Comparison of ENCODE assay signal across 8 cellular contexts in genomic region chr16:25256821-25257503, GRCh38. TPM values are rescaled to one million over a fixed set of nuclear protein-coding genes. Genes with fewer than 3 reads are reported as not detected.
A peak's percentile ranks its signal among the peaks of the same experiment; 100 is the strongest.
DNase-seq lines count a peak whose midpoint lies in the region; ATAC-seq and TF ChIP-seq lines count a peak whose summit lies in the region.

No MANE protein-coding gene starts in this region.

- DNase-seq in ACHN (peak; percentile 49), HT-29 (ENCODE audit: low spot score) (peak; percentile 7), fibroblast of peridontal ligament (ENCODE audit: extremely low read depth) (peak; percentile 18), trophoblast cell (no peak), middle frontal gyrus (ENCODE audit: extremely low spot score, low spot score) (no peak)

- no peak overlapping the region for H2BK5ac ChIP-seq in trophoblast cell (ENCODE audit: low read depth, low read length, poor library complexity)

- H3K4me3 ChIP-seq in WI38 (ENCODE audit: low read depth, low read length) (peak overlapping the region; percentile 89), trophoblast cell (ENCODE audit: low read depth, low read length) (peak overlapping the region; percentile 90)

- peaks cover 12% of the 10 kb centered on the region for H3K79me2 ChIP-seq in trophoblast cell (ENCODE audit: control insufficient read depth, insufficient read depth, low read length, poor library complexity)

- peak overlapping the region; percentile 72 for H3K9ac ChIP-seq in trophoblast cell (ENCODE audit: low read length)

- H3K14ac ChIP-seq in trophoblast cell (ENCODE audit: low read length): peak overlapping the region; percentile 32

- H3K4ac ChIP-seq in trophoblast cell (ENCODE audit: low read depth, low read length): no peak overlapping the region

- H3K79me1 ChIP-seq in trophoblast cell (ENCODE audit: low read length): peaks cover 19% of the 10 kb centered on the region

- H3K27me3 ChIP-seq in trophoblast cell (ENCODE audit: insufficient read depth, low read length): no peaks in the 10 kb centered on the region

- no peak overlapping the region for H4K91ac ChIP-seq in trophoblast cell (ENCODE audit: low read depth, low read length)

- H3K9me3 ChIP-seq in trophoblast cell (ENCODE audit: insufficient read depth, low read depth, low read length): no peaks in the 10 kb centered on the region

- H2BK120ac ChIP-seq in trophoblast cell (ENCODE audit: insufficient read depth, low read length, poor library complexity): no peak overlapping the region

- in situ Hi-C loops in ACHN (cut with HindIII; ENCODE audit: low pct_ligation_motif_present, low pct_unique_long_range_greater_than_20kb, low sequenced_read_pairs): no loop called here

- TF ChIP-seq CTCF in GM12873 (IDR thresholded peaks at IDR 0.05; ENCODE audit: insufficient read depth, low read depth, low read length, missing control alignments) (peak; percentile 16), WI38 (IDR thresholded peaks at IDR 0.05; ENCODE audit: low read depth, low read length) (no peak)

- H3K18ac ChIP-seq in trophoblast cell (ENCODE audit: low read length): peak overlapping the region; percentile 1

- H3K4me1 ChIP-seq in trophoblast cell (ENCODE audit: control insufficient read depth in 1 of 2, insufficient read depth in 2 of 2, low read length in 2 of 2): peaks cover 4 to 9% of the 10 kb centered on the region in 2 experiments

- H2AK5ac ChIP-seq in trophoblast cell (ENCODE audit: low read length): no peak overlapping the region

- H2BK12ac ChIP-seq in trophoblast cell (ENCODE audit: low read length): no peak overlapping the region

- peak overlapping the region; percentile 95 for H4K8ac ChIP-seq in trophoblast cell (ENCODE audit: low read depth, low read length)

- WGBS in trophoblast cell (ENCODE audit: extremely low coverage, insufficient coverage, insufficient read length): no CpG with 5 or more reads among the region's 26 CpGs

- H3K4me2 ChIP-seq in trophoblast cell (ENCODE audit: low read length): peak overlapping the region; percentile 80

- peaks cover 6 to 21% of the 10 kb centered on the region in 2 experiments for H3K36me3 ChIP-seq in trophoblast cell (ENCODE audit: control insufficient read depth in 1 of 2, insufficient read depth in 2 of 2, low read length in 2 of 2)

- H3K27ac ChIP-seq in trophoblast cell (ENCODE audit: low read depth, low read length): peak overlapping the region; percentile 30

- no peak overlapping the region for H3K23ac ChIP-seq in trophoblast cell (ENCODE audit: low read length)

- no peak for ATAC-seq in HG03280 (IDR thresholded peaks at IDR 0.05; ENCODE audit: unreplicated experiment)

- H4K12ac ChIP-seq in trophoblast cell (ENCODE audit: low read depth, low read length): peak overlapping the region; percentile 55

- peak overlapping the region; percentile 15 for H2AFZ ChIP-seq in trophoblast cell (ENCODE audit: insufficient read depth, low read length, poor library complexity)

RNA-seq across cellular contexts. Expression of gene ZKSCAN2, which starts 0.7 kb away (rescaled TPM):
- 0.99 and 1.3 TPM in 2 replicates for total RNA-seq in HT-29 (2014; rRNA removed; shearing (Covaris generic))
- polyA plus RNA-seq in trophoblast cell (2013): 11.6 and 12.3 TPM in 2 replicates

RNA-seq across cellular contexts. Expression of gene AQP8, which starts 40.2 kb away (rescaled TPM):
- total RNA-seq in HT-29 (2014; rRNA removed; shearing (Covaris generic)): not detected in 2 replicates
- polyA plus RNA-seq in trophoblast cell (2013): 0.08 TPM in 1 of 2 replicates, not detected in the other

Comparison
In these comparisons a context has a peak if more than half of its experiments do, and no peak if none do; other contexts are left out.
1. DNase-seq: peak in ACHN (single experiment), HT-29 (single experiment) and fibroblast of peridontal ligament (single experiment); none in trophoblast cell (0 of 2) and middle frontal gyrus (single experiment).